In genomic region chr11:126115820-126116319, GRCh38 we compare ENCODE assay signal across 8 cellular contexts. TPM values are rescaled to one million over a fixed set of nuclear protein-coding genes. Genes with fewer than 3 reads are reported as not detected.
DNase-seq lines count a peak whose midpoint lies in the region; ATAC-seq and TF ChIP-seq lines count a peak whose summit lies in the region.

No MANE protein-coding gene starts in this region.

- no peak overlapping the region for H3K9ac ChIP-seq in neuronal stem cell (ENCODE audit: low read depth, low read length, poor library complexity)

- H3K9me3 ChIP-seq in esophagus muscularis mucosa (no peaks in the 10 kb centered on the region), neuronal stem cell (replicated peaks in 1 of 2; ENCODE audit: control insufficient read depth in 2 of 2, insufficient read depth in 1 of 2, low read depth in 1 of 2, low read length in 2 of 2) (no peaks in the 10 kb centered on the region)

- peak overlapping the region; percentile 1 for H2BK5ac ChIP-seq in neuronal stem cell (ENCODE audit: low read length)

- intact Hi-C loops in esophagus muscularis mucosa (cut with DNase I): no loop called here

- H2BK12ac ChIP-seq in neuronal stem cell (ENCODE audit: low read length): peak overlapping the region; percentile 27

- DNase-seq in GM04503 (ENCODE audit: low read depth): peak; percentile 75
- DNase-seq in NCI-H69 (lab: John Stamatoyannopoulos, UW): peak; percentile 90
- DNase-seq in esophagus muscularis mucosa (ENCODE audit: extremely low spot score): no peak
- DNase-seq in neuronal stem cell (ENCODE audit: low spot score): no peak
- no peak for DNase-seq in stimulated activated CD4-positive, alpha-beta T cell treated with anti-CD3 and anti-CD28 coated beads, Interleukin-15, amount 100 ng/mL, for 24 hours
- DNase-seq in stimulated activated CD4-positive, alpha-beta T cell treated with anti-CD3 and anti-CD28 coated beads, Interleukin-4, amount 100 ng/mL, for 1 hour: no peak
- DNase-seq in hippocampal formation (lab: John Stamatoyannopoulos, UW): no peak

- no peaks in the 10 kb centered on the region for H3K79me1 ChIP-seq in neuronal stem cell (ENCODE audit: low read depth, low read length)

- no peak overlapping the region for H3K4ac ChIP-seq in neuronal stem cell (ENCODE audit: low read length)

- H3K4me1 ChIP-seq in esophagus muscularis mucosa (peaks cover 56 to 61% (median 59%) of the 10 kb centered on the region in 4 donors), neuronal stem cell (ENCODE audit: control insufficient read depth in 2 of 2, insufficient read depth in 1 of 2, low read depth in 1 of 2, low read length in 2 of 2) (peaks cover 4% of the 10 kb centered on the region in 2 donors)

- peak overlapping the region; percentile 87 for H2BK15ac ChIP-seq in neuronal stem cell (ENCODE audit: low read length)

- H2AK5ac ChIP-seq in neuronal stem cell (ENCODE audit: low read depth, low read length): peak overlapping the region; percentile 36

- no peak overlapping the region for H3K23ac ChIP-seq in neuronal stem cell (ENCODE audit: low read depth, low read length, poor library complexity)

- H3K27ac ChIP-seq in esophagus muscularis mucosa (replicated peaks in 1 of 4): peak overlapping the region; percentile 82 to 88 (median 86)
- H3K27ac ChIP-seq in neuronal stem cell (replicated peaks; ENCODE audit: low read length): no peak overlapping the region

- WGBS in esophagus muscularis mucosa: 48% methylated on average over 7 of the region's 14 CpGs
- WGBS in neuronal stem cell (ENCODE audit: extremely low coverage in 2 of 2, insufficient read length in 2 of 2, insufficient replicate concordance in 1 of 2), 2 donors: no CpG with 5 or more reads among the region's 14 CpGs

- no peaks in the 10 kb centered on the region for H3K27me3 ChIP-seq in esophagus muscularis mucosa
- H3K27me3 ChIP-seq in neuronal stem cell (ENCODE audit: control insufficient read depth in 3 of 3, insufficient read depth in 3 of 3, low read depth in 1 of 3, low read length in 3 of 3): peaks cover 0 to 93% (median 0%) of the 10 kb centered on the region in 3 experiments

- no peak for TF ChIP-seq EP300 in esophagus muscularis mucosa (IDR thresholded peaks at IDR 0.05)

- no peak overlapping the region for H2BK120ac ChIP-seq in neuronal stem cell (ENCODE audit: low read depth, low read length)

- peak in 2 of 3 experiments; percentile 16 to 32 for TF ChIP-seq CTCF in esophagus muscularis mucosa (IDR thresholded peaks at IDR 0.05)

- H4K91ac ChIP-seq in neuronal stem cell (ENCODE audit: low read depth, low read length, poor library complexity): no peak overlapping the region

- H4K8ac ChIP-seq in neuronal stem cell (ENCODE audit: low read depth, low read length): no peak overlapping the region

- H3K36me3 ChIP-seq in esophagus muscularis mucosa (no peaks in the 10 kb centered on the region), neuronal stem cell (replicated peaks in 1 of 2; ENCODE audit: control insufficient read depth in 2 of 2, insufficient read depth in 2 of 2, low read length in 2 of 2) (no peaks in the 10 kb centered on the region)

- no peak for ATAC-seq in HG03175 (IDR thresholded peaks at IDR 0.05; ENCODE audit: unreplicated experiment)

- H2AFZ ChIP-seq in neuronal stem cell (ENCODE audit: low read length): no peak overlapping the region

- H3K4me3 ChIP-seq in esophagus muscularis mucosa: no peak overlapping the region
- no peak overlapping the region for H3K4me3 ChIP-seq in neuronal stem cell (ENCODE audit: low read length in 2 of 2)

- H3K4me2 ChIP-seq in neuronal stem cell (ENCODE audit: insufficient read depth, low read length, poor library complexity, severe bottlenecking): no peak overlapping the region

- no peak overlapping the region for H3K14ac ChIP-seq in neuronal stem cell (ENCODE audit: low read length)

- no peak for TF ChIP-seq POLR2A in esophagus muscularis mucosa (IDR thresholded peaks at IDR 0.05; ENCODE audit: low read depth)

- peak overlapping the region; percentile 81 for H3K18ac ChIP-seq in neuronal stem cell (ENCODE audit: low read length)

RNA-seq across cellular contexts. Expression of gene CDON, which starts 53.2 kb away (rescaled TPM):
- total RNA-seq in esophagus muscularis mucosa: 10 to 100 TPM; 16.6 to 42.7 (median 28.1) TPM
- polyA plus RNA-seq in neuronal stem cell (2013, experiment 1 of 2): 39.7 TPM
- polyA plus RNA-seq in neuronal stem cell (2013, experiment 2 of 2): 38.5 TPM

Comparison
In these comparisons a context has a peak if more than half of its experiments do, and no peak if none do; other contexts are left out.
1. DNase-seq: peak in GM04503 (single experiment) and NCI-H69 (single experiment); none in esophagus muscularis mucosa (single experiment), neuronal stem cell (single experiment), stimulated activated CD4-positive, alpha-beta T cell treated with anti-CD3 and anti-CD28 coated beads, Interleukin-15, amount 100 ng/mL, for 24 hours (single experiment), stimulated activated CD4-positive, alpha-beta T cell treated with anti-CD3 and anti-CD28 coated beads, Interleukin-4, amount 100 ng/mL, for 1 hour (single experiment) and hippocampal formation (0 of 2).